ENCODE assay signal across 10 cellular contexts in genomic region chr17:7782237-7782636, GRCh38. TPM values are rescaled to one million over a fixed set of nuclear protein-coding genes. Genes with fewer than 3 reads are reported as not detected.
DNase-seq lines count a peak whose midpoint lies in the region; ATAC-seq and TF ChIP-seq lines count a peak whose summit lies in the region.
"Had no signal": no experiment of that assay in that cellular context is flagged by ENCODE, and none has a peak within 500 bp of the region (broad histone marks: within the 10 kb centered on the region; RNA-seq: fewer than 3 reads in every experiment).

No MANE protein-coding gene starts in this region.

- H3K27me3 ChIP-seq in PC-3 (ENCODE audit: low read length) (no peaks in the 10 kb centered on the region), endodermal cell (ENCODE audit: control insufficient read depth, insufficient read depth, low read length, poor library complexity, severe bottlenecking) (no peaks in the 10 kb centered on the region), parathyroid adenoma (ENCODE audit: control insufficient read depth, insufficient read depth, low read length) (no peaks in the 10 kb centered on the region), WERI-Rb-1 (ENCODE audit: insufficient read depth, low read depth, severe bottlenecking) (no peaks in the 10 kb centered on the region)
- H3K27me3 ChIP-seq: suprapubic skin had no signal

- H3K9me2 ChIP-seq in PC-3 (replicated peaks; ENCODE audit: low read length): no peaks in the 10 kb centered on the region

- no TSS peak for BruUV-seq in PC-3 (replicated peaks; lab: Mats Ljungman, UMichigan)

- no peaks in the 10 kb centered on the region for H4K20me1 ChIP-seq in PC-3 (ENCODE audit: low read length)

- H3K4me3 ChIP-seq in GM12864 (ENCODE audit: low read depth, low read length) (no peak overlapping the region), PC-3 (ENCODE audit: low read length) (no peak overlapping the region), endodermal cell (ENCODE audit: low read length) (no peak overlapping the region), parathyroid adenoma (ENCODE audit: low read depth, low read length) (no peak overlapping the region), WERI-Rb-1 (ENCODE audit: low read depth, low read length) (no peak overlapping the region)
- H3K4me3 ChIP-seq: suprapubic skin had no signal

- H3K4me3 Mint-ChIP-seq in endodermal cell: no peak overlapping the region
- no peak overlapping the region for H3K4me3 Mint-ChIP-seq in activated CD4-positive, alpha-beta memory T cell treated with anti-CD3 and anti-CD28 coated beads, Interleukin-2, amount 10 ng/mL, durations not matched to agents 7 days and 5 days

- 93 to 100% methylated on average over 2 of the region's 2 CpGs for WGBS in endodermal cell (ENCODE audit: insufficient coverage in 1 of 2, insufficient read length in 1 of 2), 2 experiments

- no peaks in the 10 kb centered on the region for H3K4me1 ChIP-seq in PC-3 (ENCODE audit: insufficient read depth, low read length)
- H3K4me1 ChIP-seq in endodermal cell (ENCODE audit: control insufficient read depth, insufficient read depth, low read length): no peaks in the 10 kb centered on the region
- peaks cover 5% of the 10 kb centered on the region for H3K4me1 ChIP-seq in parathyroid adenoma
- H3K4me1 ChIP-seq: suprapubic skin had no signal

- H3K4me1 Mint-ChIP-seq in endodermal cell: no peaks in the 10 kb centered on the region
- H3K4me1 Mint-ChIP-seq in activated CD4-positive, alpha-beta memory T cell treated with anti-CD3 and anti-CD28 coated beads, Interleukin-2, amount 10 ng/mL, durations not matched to agents 7 days and 5 days: no peaks in the 10 kb centered on the region

- no peak overlapping the region for H2AFZ ChIP-seq in PC-3 (ENCODE audit: low read length)
- H2AFZ ChIP-seq in parathyroid adenoma: no peak overlapping the region

- TF ChIP-seq CTCF in GM12864 (IDR thresholded peaks at IDR 0.05; ENCODE audit: low read depth, low read length, missing control alignments): peak; percentile 2
- TF ChIP-seq CTCF in PC-3 (conservative IDR thresholded peaks at IDR 0.05; ENCODE audit: low read depth, low read length): peak; percentile 57
- TF ChIP-seq CTCF in endodermal cell (conservative IDR thresholded peaks at IDR 0.05): peak; percentile 22
- peak; percentile 14 for TF ChIP-seq CTCF in parathyroid adenoma (IDR thresholded peaks at IDR 0.05)
- TF ChIP-seq CTCF in WERI-Rb-1 (IDR thresholded peaks at IDR 0.05; ENCODE audit: low read depth, low read length): no peak

- H3K4me2 ChIP-seq in PC-3 (ENCODE audit: low read length): no peak overlapping the region
- no peak overlapping the region for H3K4me2 ChIP-seq in parathyroid adenoma (ENCODE audit: low read length)

- no peak overlapping the region for H3K9ac ChIP-seq in PC-3 (ENCODE audit: low read length)
- no peak overlapping the region for H3K9ac ChIP-seq in endodermal cell (ENCODE audit: extremely low read depth, low read length, poor library complexity, severe bottlenecking)
- H3K9ac ChIP-seq in parathyroid adenoma: no peak overlapping the region

- H3K79me2 ChIP-seq in PC-3 (ENCODE audit: low read length) (no peaks in the 10 kb centered on the region), parathyroid adenoma (no peaks in the 10 kb centered on the region)

- H3K9me3 ChIP-seq in PC-3 (ENCODE audit: low read length): no peaks in the 10 kb centered on the region
- no peaks in the 10 kb centered on the region for H3K9me3 ChIP-seq in endodermal cell (ENCODE audit: control insufficient read depth, low read length)
- no peaks in the 10 kb centered on the region for H3K9me3 ChIP-seq in parathyroid adenoma (ENCODE audit: control insufficient read depth, low read length)
- no peaks in the 10 kb centered on the region for H3K9me3 ChIP-seq in WERI-Rb-1 (ENCODE audit: severe bottlenecking)
- H3K9me3 ChIP-seq: suprapubic skin had no signal

- peaks cover 21% of the 10 kb centered on the region for H3K27me3 Mint-ChIP-seq in endodermal cell (ENCODE audit: insufficient read depth)
- H3K27me3 Mint-ChIP-seq in activated CD4-positive, alpha-beta memory T cell treated with anti-CD3 and anti-CD28 coated beads, Interleukin-2, amount 10 ng/mL, durations not matched to agents 7 days and 5 days: peaks cover 12% of the 10 kb centered on the region

- H3K27ac Mint-ChIP-seq in endodermal cell: no peak overlapping the region
- H3K27ac Mint-ChIP-seq in activated CD4-positive, alpha-beta memory T cell treated with anti-CD3 and anti-CD28 coated beads, Interleukin-2, amount 10 ng/mL, durations not matched to agents 7 days and 5 days: no peak overlapping the region

- H3K36me3 Mint-ChIP-seq in endodermal cell (ENCODE audit: low read depth): no peaks in the 10 kb centered on the region
- no peaks in the 10 kb centered on the region for H3K36me3 Mint-ChIP-seq in activated CD4-positive, alpha-beta memory T cell treated with anti-CD3 and anti-CD28 coated beads, Interleukin-2, amount 10 ng/mL, durations not matched to agents 7 days and 5 days (ENCODE audit: low read depth)

- intact Hi-C loops in PC-3 (cut with micrococcal nuclease): loop anchor here (1.0 kb wide), 1 partner anchor 39 kb away; no protein-coding TSS in a partner anchor

- no peak for ATAC-seq in PC-3

- CTCF ChIA-PET in PC-3 (lab: Charles Lee): interaction anchor here (0.6 to 1.5 kb wide), 3 partner anchors 38 to 75 kb away, joined by 3 to 39 read pairs (median 3); partner anchors contain the start of gene NAA38
- CTCF ChIA-PET in activated CD4-positive, alpha-beta memory T cell treated with anti-CD3 and anti-CD28 coated beads, Interleukin-2, amount 10 ng/mL, durations not matched to agents 7 days and 5 days (lab: Charles Lee): interaction anchor here (0.7 to 1.8 kb wide), 2 partner anchors 38 to 39 kb away, joined by 3 to 6 read pairs; no protein-coding TSS in a partner anchor

- H3K36me3 ChIP-seq in PC-3 (ENCODE audit: low read depth, low read length): no peaks in the 10 kb centered on the region
- H3K36me3 ChIP-seq in endodermal cell (ENCODE audit: control insufficient read depth, insufficient read depth, low read length): no peaks in the 10 kb centered on the region
- no peaks in the 10 kb centered on the region for H3K36me3 ChIP-seq in parathyroid adenoma (ENCODE audit: control insufficient read depth, insufficient read depth, low read length)
- no peaks in the 10 kb centered on the region for H3K36me3 ChIP-seq in WERI-Rb-1
- H3K36me3 ChIP-seq: suprapubic skin had no signal

- DNase-seq in GM12864 (ENCODE audit: low read depth) (no peak), PC-3 (peak; percentile 43), endodermal cell (no peak), DMS53 (lab: John Stamatoyannopoulos, UW) (no peak), WERI-Rb-1 (no peak)
- DNase-seq in activated CD4-positive, alpha-beta memory T cell treated with anti-CD3 and anti-CD28 coated beads, Interleukin-2, amount 10 ng/mL, durations not matched to agents 7 days and 5 days: no peak
- DNase-seq: amygdala, NCI-H2029 treated with DMSO at 0.1 percent for 48 hours had no signal

- no peaks in the 10 kb centered on the region for H3K9me3 Mint-ChIP-seq in endodermal cell
- H3K9me3 Mint-ChIP-seq in activated CD4-positive, alpha-beta memory T cell treated with anti-CD3 and anti-CD28 coated beads, Interleukin-2, amount 10 ng/mL, durations not matched to agents 7 days and 5 days: no peaks in the 10 kb centered on the region

- H3K27ac ChIP-seq in PC-3 (ENCODE audit: low read length) (no peak overlapping the region), endodermal cell (ENCODE audit: low read depth, low read length) (no peak overlapping the region), parathyroid adenoma (no peak overlapping the region), WERI-Rb-1 (no peak overlapping the region)
- H3K27ac ChIP-seq: suprapubic skin had no signal

- POLR2A ChIA-PET in PC-3 (lab: Charles Lee; ENCODE audit: unreplicated experiment): no interaction called here
- POLR2A ChIA-PET in activated CD4-positive, alpha-beta memory T cell treated with anti-CD3 and anti-CD28 coated beads, Interleukin-2, amount 10 ng/mL, durations not matched to agents 7 days and 5 days (lab: Charles Lee): no interaction called here

- H3F3A ChIP-seq in PC-3 (ENCODE audit: low read length, unreplicated experiment): no peaks in the 10 kb centered on the region

RNA-seq across cellular contexts. Expression of gene KDM6B, which starts 51.8 kb away (rescaled TPM):
- total RNA-seq in PC-3 (2014; rRNA removed): 3.2 and 158 TPM in 2 replicates
- total RNA-seq in endodermal cell: 10 to 100 TPM; 53.3 to 60.3 TPM
- 44.5 TPM for polyA plus RNA-seq in endodermal cell (2013, experiment 1 of 2)
- polyA plus RNA-seq in endodermal cell (2013, experiment 2 of 2): 40.5 TPM
- 10 to 100 TPM; 20.9 to 23.7 TPM for total RNA-seq in activated CD4-positive, alpha-beta memory T cell treated with anti-CD3 and anti-CD28 coated beads, Interleukin-2, amount 10 ng/mL, durations not matched to agents 7 days and 5 days
